In genomic region chr6:143233563-143234285, GRCh38 we compare ENCODE assay signal across 1 cellular context.
A peak's percentile ranks its signal among the peaks of the same experiment; 100 is the strongest.
TF ChIP-seq lines count a peak whose summit lies in the region.

No MANE protein-coding gene starts in this region.

TF ChIP-seq in GM12878, 131 proteins besides CTCF, POLR2A, EP300 and RAD21:
- TF ChIP-seq REST (IDR thresholded peaks at IDR 0.05; ENCODE audit: low read depth, low read length) (peak; percentile 70), KDM1A (IDR thresholded peaks at IDR 0.05; ENCODE audit: borderline replicate concordance) (no peak), IRF5 (IDR thresholded peaks at IDR 0.05; ENCODE audit: borderline replicate concordance) (no peak), GATAD2B (conservative IDR thresholded peaks at IDR 0.05; ENCODE audit: low read depth) (no peak), MEF2B (IDR thresholded peaks at IDR 0.05; ENCODE audit: partially characterized antibody, poor library complexity, severe bottlenecking) (no peak)
